Comparison of ENCODE assay signal across 22 cellular contexts in genomic region chr1:165117482-165117881, GRCh38.
DNase-seq lines count a peak whose midpoint lies in the region; ATAC-seq, FAIRE-seq and TF ChIP-seq lines count a peak whose summit lies in the region.
"Had no signal": no experiment of that assay in that cellular context is flagged by ENCODE, and none has a peak within 500 bp of the region (broad histone marks: within the 10 kb centered on the region; RNA-seq: fewer than 3 reads in every experiment).

No MANE protein-coding gene starts in this region.

- H3K27ac ChIP-seq in SK-N-SH (ENCODE audit: low read depth in 2 of 2, low read length in 1 of 2) (no peak overlapping the region), K562 (ENCODE audit: extremely low read depth, low read depth, low read length) (no peak overlapping the region), esophagus squamous epithelium (no peak overlapping the region)
- H3K27ac ChIP-seq: adrenal gland; BLaER1 treated with 17β-estradiol and CSF1 and Interleukin-3, amounts not matched to agents 10 nM and 100 nM; dorsolateral prefrontal cortex; gastrocnemius medialis; VCaP had no signal

- H3K4me2 ChIP-seq in SK-N-SH = 0 out of 2 replicates have a peak overlapping the region, but pooled peaks have one; percentile 15
- H3K4me2 ChIP-seq in K562 (ENCODE audit: insufficient read depth, low read length) = no peak overlapping the region
- H3K4me2 ChIP-seq: BLaER1 treated with 17β-estradiol and CSF1 and Interleukin-3, amounts not matched to agents 10 nM and 100 nM had no signal

- H3K79me2 ChIP-seq in SK-N-SH (ENCODE audit: insufficient read depth) = no peaks in the 10 kb centered on the region
- H3K79me2 ChIP-seq in K562 (ENCODE audit: control insufficient read depth, insufficient read depth, low read length) = no peaks in the 10 kb centered on the region

- POLR2A ChIA-PET in SK-N-SH (lab: Yijun Ruan, JAX) (no interaction called here), K562 (lab: Yijun Ruan, JAX) (no interaction called here)

- TF ChIP-seq POLR2A in K562 (conservative IDR thresholded peaks at IDR 0.05) (no peak), esophagus squamous epithelium (IDR thresholded peaks at IDR 0.05) (no peak)

- DNase-seq in SK-N-SH (no peak), K562 (ENCODE audit: extremely low read depth in 1 of 4, low spot score in 3 of 4) (no peak), kidney tubule cell (ENCODE audit: low spot score) (peak; percentile 58), retina (peak; percentile 76), esophagus squamous epithelium (lab: John Stamatoyannopoulos, UW) (no peak), germinal center (ENCODE audit: low spot score) (no peak)
- DNase-seq: activated CD4-positive, alpha-beta T cell treated with anti-CD3 and anti-CD28 coated beads, Interleukin-2, amount 50 U/mL, for 4 hours; activated gamma-delta T cell treated with Interleukin-2 at 50 U/mL for 16 hours; dorsolateral prefrontal cortex; gastrocnemius medialis; naive B cell; NCI-H1092 treated with DMSO at 0.1 percent for 48 hours; NCI-H526 treated with DMSO at 0.1 percent for 48 hours; posterior cingulate gyrus; T-helper 17 cell had no signal

- no peaks in the 10 kb centered on the region for H3K9me3 ChIP-seq in SK-N-SH
- H3K9me3 ChIP-seq in K562 (replicated peaks; ENCODE audit: control insufficient read depth, insufficient read depth, low read depth, low read length) = no peaks in the 10 kb centered on the region
- H3K9me3 ChIP-seq in esophagus squamous epithelium = no peaks in the 10 kb centered on the region
- H3K9me3 ChIP-seq: adrenal gland; BLaER1 treated with 17β-estradiol and CSF1 and Interleukin-3, amounts not matched to agents 10 nM and 100 nM; gastrocnemius medialis had no signal

- H2AFZ ChIP-seq in SK-N-SH (ENCODE audit: low read depth) (0 out of 2 replicates have a peak overlapping the region, but pooled peaks have one; percentile 41), K562 (ENCODE audit: low read depth, low read length) (no peak overlapping the region)

- H3K9me1 ChIP-seq in K562 (ENCODE audit: control insufficient read depth, insufficient read depth, low read length) = no peaks in the 10 kb centered on the region

- no peak for ATAC-seq in SK-N-SH treated with all-trans-retinoic acid at 6 μM for 48 hours
- ATAC-seq in K562 = peak; percentile 57
- no peak for ATAC-seq in GM21528 (IDR thresholded peaks at IDR 0.05; ENCODE audit: low FRiP score, unreplicated experiment)
- ATAC-seq: gastrocnemius medialis, Right ventricle myocardium inferior, T-helper 17 cell had no signal

- H3F3A ChIP-seq in SK-N-SH (replicated peaks; ENCODE audit: insufficient read depth) = no peaks in the 10 kb centered on the region

- CTCF ChIA-PET in SK-N-SH (lab: Yijun Ruan, JAX) (interaction anchor here (0.8 to 1.5 kb wide), 2 partner anchors 12 to 28 kb away, joined by 4 to 11 read pairs; no protein-coding TSS in a partner anchor), K562 (lab: Yijun Ruan, JAX; ENCODE audit: low intra/inter-chr PET ratio) (interaction anchor here (0.6 kb wide), 1 partner anchor 50 kb away, joined by 3 read pairs; no protein-coding TSS in a partner anchor)

- TF ChIP-seq RAD21 in SK-N-SH (IDR thresholded peaks at IDR 0.05; ENCODE audit: low read length) (no peak), K562 (CRISPR knock-in tag; conservative IDR thresholded peaks at IDR 0.05 in 1 of 2, IDR thresholded peaks at IDR 0.05 in 1 of 2) (no peak)

- H3K9me2 ChIP-seq in SK-N-SH = no peaks in the 10 kb centered on the region

- H3K4me3 ChIP-seq in SK-N-SH (ENCODE audit: low read depth in 2 of 2, low read length in 1 of 2) = no peak overlapping the region
- H3K4me3 ChIP-seq in K562 = no peak overlapping the region
- no peak overlapping the region for H3K4me3 ChIP-seq in esophagus squamous epithelium
- H3K4me3 ChIP-seq: adrenal gland; BLaER1 treated with 17β-estradiol and CSF1 and Interleukin-3, amounts not matched to agents 10 nM and 100 nM; dorsolateral prefrontal cortex; lung had no signal

- H4K20me1 ChIP-seq in SK-N-SH (ENCODE audit: insufficient read depth) (no peaks in the 10 kb centered on the region), K562 (replicated peaks; ENCODE audit: control insufficient read depth, insufficient read depth, low read length) (no peaks in the 10 kb centered on the region)
- H4K20me1 ChIP-seq: BLaER1 treated with 17β-estradiol and CSF1 and Interleukin-3, amounts not matched to agents 10 nM and 100 nM had no signal

- 0 out of 4 replicates have a peak, but pooled peaks cover 0 to 5% of the 10 kb centered on the region in 2 experiments for H3K4me1 ChIP-seq in SK-N-SH (ENCODE audit: control insufficient read depth in 1 of 2, insufficient read depth in 2 of 2, low read depth in 1 of 2, low read length in 1 of 2)
- H3K4me1 ChIP-seq in K562 (replicated peaks in 1 of 2; ENCODE audit: control insufficient read depth in 2 of 2, insufficient read depth in 2 of 2, low read length in 2 of 2) = peaks cover 0 to 3% of the 10 kb centered on the region in 2 experiments; a peak in 1 of 5 replicates
- H3K4me1 ChIP-seq in esophagus squamous epithelium = peaks cover 0 to 12% (median 5%) of the 10 kb centered on the region in 3 donors
- H3K4me1 ChIP-seq: adrenal gland, gastrocnemius medialis had no signal

- FAIRE-seq in K562 (lab: Jason Lieb, UNC) = no peak

- TF ChIP-seq CTCF in SK-N-SH (IDR thresholded peaks at IDR 0.05) = no peak
- TF ChIP-seq CTCF in K562 (IDR thresholded peaks at IDR 0.05 in 2 of 3, conservative IDR thresholded peaks at IDR 0.05 in 1 of 3; ENCODE audit: insufficient read depth in 2 of 3, low read depth in 1 of 3, low read length in 3 of 3) = no peak
- TF ChIP-seq CTCF in esophagus squamous epithelium (IDR thresholded peaks at IDR 0.05) = no peak

- in situ Hi-C loops in K562 (cut with MboI) = no loop called here

- peaks cover 8% of the 10 kb centered on the region; the same call in 1 of the 2 replicates for H3K27me3 ChIP-seq in SK-N-SH (ENCODE audit: insufficient read depth)
- peaks cover 3 to 13% of the 10 kb centered on the region in 2 experiments; a peak in 2 of 5 replicates for H3K27me3 ChIP-seq in K562 (ENCODE audit: control insufficient read depth in 2 of 2, insufficient read depth in 2 of 2, low read length in 2 of 2)
- peaks cover 0 to 63% (median 0%) of the 10 kb centered on the region in 4 donors for H3K27me3 ChIP-seq in esophagus squamous epithelium
- H3K27me3 ChIP-seq: BLaER1 treated with 17β-estradiol and CSF1 and Interleukin-3, amounts not matched to agents 10 nM and 100 nM had no signal

- WGBS in SK-N-SH (ENCODE audit: low lambda C conversion rate) = 30% methylated on average over 25 of the region's 33 CpGs
- 1% methylated on average over 33 of the region's 33 CpGs for WGBS in K562 (ENCODE audit: insufficient coverage, low coverage, missing lambda C conversion rate)
- WGBS in esophagus squamous epithelium, 2 donors = 36 to 56% methylated on average over 7 to 28 of the region's 33 CpGs

- no peaks in the 10 kb centered on the region for H3K36me3 ChIP-seq in SK-N-SH (replicated peaks in 1 of 2; ENCODE audit: control insufficient read depth in 1 of 2, insufficient read depth in 2 of 2, low read length in 1 of 2)
- H3K36me3 ChIP-seq in K562 (ENCODE audit: control insufficient read depth, insufficient read depth, low read length) = no peaks in the 10 kb centered on the region
- H3K36me3 ChIP-seq in esophagus squamous epithelium = no peaks in the 10 kb centered on the region
- H3K36me3 ChIP-seq: adrenal gland; BLaER1 treated with 17β-estradiol and CSF1 and Interleukin-3, amounts not matched to agents 10 nM and 100 nM; gastrocnemius medialis had no signal

- H3K9ac ChIP-seq in SK-N-SH (no peak overlapping the region), K562 (ENCODE audit: insufficient read depth in 1 of 2, low read depth in 2 of 2, low read length in 2 of 2) (no peak overlapping the region)
- H3K9ac ChIP-seq: BLaER1 treated with 17β-estradiol and CSF1 and Interleukin-3, amounts not matched to agents 10 nM and 100 nM had no signal

- TF ChIP-seq EP300 in SK-N-SH (IDR thresholded peaks at IDR 0.05; ENCODE audit: borderline replicate concordance in 1 of 2, low read depth in 1 of 2, low read length in 1 of 2) (no peak), K562 (IDR thresholded peaks at IDR 0.05; ENCODE audit: low read length) (no peak)

- no TSS peak for BruUV-seq in K562 (replicated peaks; lab: Mats Ljungman, UMichigan)

- intact Hi-C loops in K562 (cut with micrococcal nuclease) (no loop called here), esophagus squamous epithelium (cut with DNase I) (no loop called here)

TF ChIP-seq in SK-N-SH, 30 proteins besides CTCF, POLR2A, EP300 and RAD21 (continues in another document):
- TF ChIP-seq RXRA (IDR thresholded peaks at IDR 0.05; ENCODE audit: borderline replicate concordance, low read depth) = no peak
- no peak for TF ChIP-seq SMC3 (IDR thresholded peaks at IDR 0.05; ENCODE audit: low read depth, low read length)
- TF ChIP-seq TAF1 (IDR thresholded peaks at IDR 0.05; ENCODE audit: borderline replicate concordance, low read depth, low read length) = no peak
- no peak for TF ChIP-seq RFX5 (IDR thresholded peaks at IDR 0.05; ENCODE audit: low read length)
- TF ChIP-seq ELF1 (IDR thresholded peaks at IDR 0.05) = no peak
- TF ChIP-seq NFIC (IDR thresholded peaks at IDR 0.05; ENCODE audit: borderline replicate concordance) = no peak
- TF ChIP-seq MXI1 (IDR thresholded peaks at IDR 0.05; ENCODE audit: low read depth, low read length) = no peak

TF ChIP-seq in SK-N-SH treated with all-trans-retinoic acid at 6 μM for 48 hours, 23 proteins besides CTCF, POLR2A, EP300 and RAD21 (continues in another document):
- TF ChIP-seq CSDC2 (CRISPR knock-in tag; IDR thresholded peaks at IDR 0.05) = no peak
- TF ChIP-seq ARNTL (CRISPR knock-in tag; IDR thresholded peaks at IDR 0.05; ENCODE audit: borderline replicate concordance, low read depth) = no peak
- TF ChIP-seq ZFP30 (CRISPR knock-in tag; IDR thresholded peaks at IDR 0.05) = no peak

TF ChIP-seq in K562, 482 proteins besides CTCF, POLR2A, EP300 and RAD21 (continues in another document):
- TF ChIP-seq GMEB1 (CRISPR knock-in tag; IDR thresholded peaks at IDR 0.05) = no peak
- TF ChIP-seq NFIC (IDR thresholded peaks at IDR 0.05) = no peak
- no peak for TF ChIP-seq CEBPG (CRISPR knock-in tag; IDR thresholded peaks at IDR 0.05)
- TF ChIP-seq CEBPG (tag; conservative IDR thresholded peaks at IDR 0.05 in 1 of 2, IDR thresholded peaks at IDR 0.05 in 1 of 2) = no peak
- no peak for TF ChIP-seq MAFF (IDR thresholded peaks at IDR 0.05; ENCODE audit: low read length)
- TF ChIP-seq MBD2 (IDR thresholded peaks at IDR 0.05; ENCODE audit: borderline replicate concordance, low read depth) = no peak

Comparison
In these comparisons a context has a peak if more than half of its experiments do, and no peak if none do; other contexts are left out.
1. DNase-seq: peak in kidney tubule cell (single experiment) and retina (single experiment); none in SK-N-SH (single experiment), K562 (0 of 4), esophagus squamous epithelium (single experiment) and germinal center (single experiment).